Comparison of ENCODE assay signal across 8 cellular contexts in the genomic region with DNA sequence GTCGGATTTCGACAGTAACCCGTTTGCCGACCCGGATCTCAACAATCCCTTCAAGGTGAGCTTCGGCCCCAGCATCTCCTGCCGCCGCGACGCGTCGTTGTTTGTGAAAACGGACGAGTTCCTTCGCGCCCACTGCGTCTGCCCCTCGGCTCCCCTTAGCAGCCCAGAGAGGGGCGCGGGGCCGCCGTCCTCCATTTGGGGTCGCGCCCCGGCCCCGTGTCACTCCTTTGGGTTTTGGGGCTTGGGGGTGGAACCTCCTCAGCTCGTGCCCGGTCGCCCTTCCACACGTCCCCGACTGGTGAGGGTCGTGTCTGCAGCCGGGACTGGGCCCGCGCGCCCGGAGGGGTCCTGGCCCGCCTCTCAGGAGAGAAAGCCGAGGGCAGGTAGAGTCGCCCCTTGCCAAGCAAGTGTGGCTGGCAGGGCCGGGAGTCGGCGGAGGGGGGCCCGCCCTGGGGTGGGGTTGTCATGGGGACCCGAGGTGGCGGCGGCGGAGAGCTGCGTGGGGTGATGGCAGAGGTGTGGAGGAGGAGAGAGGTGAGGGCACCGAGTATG. TPM values are rescaled to one million over a fixed set of nuclear protein-coding genes. Genes with fewer than 3 reads are reported as not detected.
DNase-seq lines count a peak whose midpoint lies in the region; ATAC-seq and TF ChIP-seq lines count a peak whose summit lies in the region.

No MANE protein-coding gene starts in this region.

- H2BK120ac ChIP-seq in IMR-90 (ENCODE audit: low read depth, low read length) = peak overlapping the region; percentile 72; the same call in 1 of the 2 replicates

- H3K27me3 Mint-ChIP-seq in CD4-positive, alpha-beta T cell = no peaks in the 10 kb centered on the region
- no peaks in the 10 kb centered on the region for H3K27me3 Mint-ChIP-seq in activated CD4-positive, alpha-beta T cell treated with anti-CD3 and anti-CD28 coated beads, Interleukin-2, amount 10 ng/mL, durations not matched to agents 24 days and 14 days

- POLR2A ChIA-PET in CD4-positive, alpha-beta T cell (lab: Charles Lee) = interaction anchor here (0.7 to 4.1 kb wide), 16 partner anchors 9 to 876 kb away, joined by 3 to 253 read pairs (median 4); a partner anchor contains a TSS
- POLR2A ChIA-PET in IMR-90 (lab: Charles Lee; ENCODE audit: unreplicated experiment) = no interaction called here

- dilution Hi-C loops in IMR-90 (cut with HindIII; ENCODE audit: low sequenced_read_pairs, unreplicated experiment) = no loop called here

- peak overlapping the region; percentile 93 for H3K14ac ChIP-seq in IMR-90 (replicated peaks; ENCODE audit: low read depth, low read length)

- CTCF ChIA-PET in CD4-positive, alpha-beta T cell (lab: Charles Lee) = interaction anchor here (0.7 to 4.5 kb wide), 8 partner anchors 14 to 623 kb away, joined by 3 to 46 read pairs (median 4); a partner anchor contains a TSS
- CTCF ChIA-PET in IMR-90 (lab: Yijun Ruan, JAX) = interaction anchor here (0.6 to 1.1 kb wide), 2 partner anchors 12 to 1036 kb away, joined by 3 read pairs; no protein-coding TSS in a partner anchor

- H3K9ac ChIP-seq in IMR-90 (ENCODE audit: low read depth, low read length) = peak overlapping the region; percentile 92

- peak overlapping the region; percentile 89; the same call in 1 of the 2 replicates for H4K91ac ChIP-seq in IMR-90 (ENCODE audit: insufficient read depth, low read depth, low read length)

- 0% methylated on average over 6 of the region's 50 CpGs; no CpG with 5 or more reads in 1 of the 2 experiments for WGBS in IMR-90 (ENCODE audit: extremely low coverage in 2 of 2, insufficient read length in 1 of 2), 2 experiments

- H3K36me3 ChIP-seq in IMR-90 (ENCODE audit: control insufficient read depth, insufficient read depth, low read length) = 0 out of 2 replicates have a peak, but pooled peaks cover 2% of the 10 kb centered on the region
- no peaks in the 10 kb centered on the region for H3K36me3 ChIP-seq in lower lobe of right lung

- H2AK5ac ChIP-seq in IMR-90 (ENCODE audit: low read depth, low read length) = peak overlapping the region; percentile 56; the same call in 1 of the 2 replicates

- H3K27me3 ChIP-seq in CD4-positive, alpha-beta T cell (ENCODE audit: control insufficient read depth, insufficient read depth, low read length) = no peaks in the 10 kb centered on the region
- H3K27me3 ChIP-seq in IMR-90 (ENCODE audit: control insufficient read depth, insufficient read depth, low read length) (no peaks in the 10 kb centered on the region), lower lobe of right lung (ENCODE audit: low read depth) (no peaks in the 10 kb centered on the region)

- in situ Hi-C loops in IMR-90 (cut with MboI; ENCODE audit: low sequenced_read_pairs) = no loop called here

- H4K5ac ChIP-seq in IMR-90 (ENCODE audit: low read depth, low read length) = peak overlapping the region; percentile 56

- H3K9me3 Mint-ChIP-seq in CD4-positive, alpha-beta T cell = no peaks in the 10 kb centered on the region
- no peaks in the 10 kb centered on the region for H3K9me3 Mint-ChIP-seq in activated CD4-positive, alpha-beta T cell treated with anti-CD3 and anti-CD28 coated beads, Interleukin-2, amount 10 ng/mL, durations not matched to agents 24 days and 14 days

- H4K8ac ChIP-seq in IMR-90 (ENCODE audit: low read depth in 2 of 2, low read length in 2 of 2) = peak overlapping the region; percentile 67 to 74; a peak in 2 of 4 replicates

- H3K36me3 Mint-ChIP-seq in CD4-positive, alpha-beta T cell (ENCODE audit: low read depth) = peaks cover 35% of the 10 kb centered on the region
- H3K36me3 Mint-ChIP-seq in activated CD4-positive, alpha-beta T cell treated with anti-CD3 and anti-CD28 coated beads, Interleukin-2, amount 10 ng/mL, durations not matched to agents 24 days and 14 days (ENCODE audit: low read depth) = peaks cover 18% of the 10 kb centered on the region

- peaks cover 15 to 43% of the 10 kb centered on the region in 2 experiments for H3K79me1 ChIP-seq in IMR-90 (ENCODE audit: low read depth in 1 of 2, low read length in 2 of 2)

- H2AFZ ChIP-seq in IMR-90 (replicated peaks; ENCODE audit: low read length, poor library complexity) = peak overlapping the region; percentile 99

- H3K27ac Mint-ChIP-seq in CD4-positive, alpha-beta T cell = peak overlapping the region; percentile 83
- H3K27ac Mint-ChIP-seq in activated CD4-positive, alpha-beta T cell treated with anti-CD3 and anti-CD28 coated beads, Interleukin-2, amount 10 ng/mL, durations not matched to agents 24 days and 14 days = peak overlapping the region; percentile 98

- ATAC-seq in CD4-positive, alpha-beta T cell (ENCODE audit: poor library complexity) = peak; percentile 72
- ATAC-seq in GM21515 (IDR thresholded peaks at IDR 0.05; ENCODE audit: unreplicated experiment) = peak; percentile 23
- peak; percentile 3 for ATAC-seq in IMR-90 (ENCODE audit: low read depth)
- ATAC-seq in lower lobe of right lung = peak; percentile 69 to 73

- H3K18ac ChIP-seq in IMR-90 (ENCODE audit: low read depth, low read length) = peak overlapping the region; percentile 74

- H4K20me1 ChIP-seq in IMR-90 (ENCODE audit: insufficient read depth, low read length) = no peaks in the 10 kb centered on the region; the same call in none of the 2 replicates

- no peak for TF ChIP-seq CTCF in CD4-positive, alpha-beta T cell (IDR thresholded peaks at IDR 0.05)
- no peak for TF ChIP-seq CTCF in IMR-90 (conservative IDR thresholded peaks at IDR 0.05; ENCODE audit: low read depth, low read length)
- TF ChIP-seq CTCF in lower lobe of right lung (IDR thresholded peaks at IDR 0.05) = no peak

- H3K4ac ChIP-seq in IMR-90 (ENCODE audit: low read depth, low read length) = peak overlapping the region; percentile 89

- H3K4me3 ChIP-seq in IMR-90 (ENCODE audit: insufficient read depth, low read depth, low read length) = peak overlapping the region; percentile 88
- peak overlapping the region; percentile 98 for H3K4me3 ChIP-seq in lower lobe of right lung

- TF ChIP-seq RAD21 in IMR-90 (IDR thresholded peaks at IDR 0.05; ENCODE audit: low read length) = no peak

- no peak overlapping the region for H2BK20ac ChIP-seq in IMR-90 (ENCODE audit: low read depth, low read length)

- intact Hi-C loops in CD4-positive, alpha-beta T cell (cut with DNase I, micrococcal nuclease) = loop anchor here (1.0 to 10.0 kb wide), 4 partner anchors 66 to 874 kb away; a partner anchor contains a TSS
- intact Hi-C loops in IMR-90 (cut with micrococcal nuclease) = loop anchor here (1.0 to 5.0 kb wide), 5 partner anchors 11 to 317 kb away; a partner anchor contains a TSS
- intact Hi-C loops in activated CD4-positive, alpha-beta T cell treated with anti-CD3 and anti-CD28 coated beads, Interleukin-2, amount 10 ng/mL, durations not matched to agents 24 days and 14 days (cut with micrococcal nuclease) = loop anchor here (1.0 to 5.0 kb wide), 4 partner anchors 66 to 876 kb away; a partner anchor contains a TSS
- intact Hi-C loops in lower lobe of right lung (cut with DNase I) = no loop called here

- peaks cover 12% of the 10 kb centered on the region for H3K9me1 ChIP-seq in IMR-90 (ENCODE audit: insufficient read depth, low read length)

- H2AK9ac ChIP-seq in IMR-90 (replicated peaks; ENCODE audit: low read depth, low read length, poor library complexity) = peak overlapping the region; percentile 33

- H3K56ac ChIP-seq in IMR-90 (ENCODE audit: extremely low read depth, insufficient read depth, low read length) = peak overlapping the region; percentile 93

- no TSS peak for BruUV-seq in IMR-90 (replicated peaks; lab: Mats Ljungman, UMichigan)

- H3K4me1 ChIP-seq in IMR-90 (ENCODE audit: control insufficient read depth, insufficient read depth, low read length) = no peaks in the 10 kb centered on the region
- H3K4me1 ChIP-seq in lower lobe of right lung = peaks cover 29% of the 10 kb centered on the region

- 0 out of 2 replicates have a peak, but pooled peaks have one; percentile 1 for TF ChIP-seq POLR2A in IMR-90 (IDR thresholded peaks at IDR 0.05; ENCODE audit: low read depth, low read length)

- peak overlapping the region; percentile 91 for H3K4me3 Mint-ChIP-seq in CD4-positive, alpha-beta T cell
- H3K4me3 Mint-ChIP-seq in activated CD4-positive, alpha-beta T cell treated with anti-CD3 and anti-CD28 coated beads, Interleukin-2, amount 10 ng/mL, durations not matched to agents 24 days and 14 days = peak overlapping the region; percentile 97

- H3K4me1 Mint-ChIP-seq in CD4-positive, alpha-beta T cell (ENCODE audit: low read depth) = peaks cover 57% of the 10 kb centered on the region
- H3K4me1 Mint-ChIP-seq in activated CD4-positive, alpha-beta T cell treated with anti-CD3 and anti-CD28 coated beads, Interleukin-2, amount 10 ng/mL, durations not matched to agents 24 days and 14 days = peaks cover 28% of the 10 kb centered on the region

- peak overlapping the region; percentile 97 for H3K23ac ChIP-seq in IMR-90 (ENCODE audit: low read depth, low read length)

- peak overlapping the region; percentile 66 for H2BK5ac ChIP-seq in IMR-90 (ENCODE audit: low read depth, low read length, poor library complexity, severe bottlenecking)

- no peaks in the 10 kb centered on the region for H3K9me3 ChIP-seq in CD4-positive, alpha-beta T cell (ENCODE audit: control insufficient read depth, low read length)
- H3K9me3 ChIP-seq in IMR-90 (ENCODE audit: control insufficient read depth, insufficient read depth, low read length) (no peaks in the 10 kb centered on the region), lower lobe of right lung (no peaks in the 10 kb centered on the region)

- peak overlapping the region; percentile 80 for H3K4me2 ChIP-seq in IMR-90 (ENCODE audit: low read depth, low read length)

- no peak overlapping the region for H2BK15ac ChIP-seq in IMR-90 (ENCODE audit: low read depth, low read length)

- DNase-seq in CD4-positive, alpha-beta T cell = peak; percentile 44 to 83 (median 64)
- DNase-seq in IMR-90 (no peak), lower lobe of right lung (peak; percentile 78), SKM-1 treated with dmso at 0.1 percent for 144 hours (lab: John Stamatoyannopoulos, UW; ENCODE audit: unreplicated experiment) (no peak)
- peak; percentile 88 for DNase-seq in activated CD4-positive, alpha-beta T cell treated with anti-CD3 and anti-CD28 coated beads, Interleukin-2, amount 10 ng/mL, durations not matched to agents 24 days and 14 days
- DNase-seq in stimulated activated CD8-positive, alpha-beta memory T cell treated with anti-CD3 and anti-CD28 coated beads, Interleukin-12 subunit alpha, Interleukin-12 subunit beta, amount 100 ng/mL, for 24 hours (ENCODE audit: extremely low read depth) = peak; percentile 26

- H3K27ac ChIP-seq in CD4-positive, alpha-beta T cell (ENCODE audit: low read depth, low read length) = peak overlapping the region; percentile 87
- H3K27ac ChIP-seq in IMR-90 (ENCODE audit: insufficient read depth, low read length) = peak overlapping the region; percentile 89
- peak overlapping the region; percentile 79 for H3K27ac ChIP-seq in cingulate gyrus (ENCODE audit: low read depth, low read length)
- peak overlapping the region; percentile 95 for H3K27ac ChIP-seq in lower lobe of right lung

RNA-seq across cellular contexts. Expression of a gene that starts 0.3 kb away (rescaled TPM):
- total RNA-seq in CD4-positive, alpha-beta T cell = 10 to 100 TPM; 16.0 to 18.4 TPM
- 89.4 and 114 TPM in 2 replicates for total RNA-seq in IMR-90 (2012; rRNA removed)
- 10.0 and 13.5 TPM in 2 replicates for polyA plus RNA-seq in IMR-90 (2012; rRNA removed)
- polyA plus RNA-seq in IMR-90 (2012; cell fraction: cytosol; rRNA removed) = 2.9 and 4.6 TPM in 2 replicates
- polyA plus RNA-seq in IMR-90 (2012; cell fraction: nucleus; rRNA removed; ENCODE audit: low replicate concordance) = 0.83 and 8.5 TPM in 2 replicates
- 20.8 and 23.1 TPM in 2 replicates for total RNA-seq in activated CD4-positive, alpha-beta T cell treated with anti-CD3 and anti-CD28 coated beads, Interleukin-2, amount 10 ng/mL, durations not matched to agents 24 days and 14 days
- total RNA-seq in lower lobe of right lung = 42.8 TPM

Comparison
In these comparisons a context has a peak if more than half of its experiments do, and no peak if none do; other contexts are left out.
1. ATAC-seq: peak in every context shown above with its lines; median percentile 72 in CD4-positive, alpha-beta T cell; 71 in lower lobe of right lung; 23 in GM21515; 3 in IMR-90.
2. DNase-seq: peak in CD4-positive, alpha-beta T cell (10 of 10), activated CD4-positive, alpha-beta T cell treated with anti-CD3 and anti-CD28 coated beads, Interleukin-2, amount 10 ng/mL, durations not matched to agents 24 days and 14 days (single experiment), lower lobe of right lung (single experiment) and stimulated activated CD8-positive, alpha-beta memory T cell treated with anti-CD3 and anti-CD28 coated beads, Interleukin-12 subunit alpha, Interleukin-12 subunit beta, amount 100 ng/mL, for 24 hours (single experiment); none in IMR-90 (single experiment) and SKM-1 treated with dmso at 0.1 percent for 144 hours (single experiment).
3. Peak in every context shown above with its lines, with median percentiles within 50 percentile points of each other: H3K27ac ChIP-seq.